In genomic region chr3:9791790-9792404, GRCh38 we compare ENCODE assay signal across 8 cellular contexts. TPM values are rescaled to one million over a fixed set of nuclear protein-coding genes. Genes with fewer than 3 reads are reported as not detected.
DNase-seq lines count a peak whose midpoint lies in the region; ATAC-seq and TF ChIP-seq lines count a peak whose summit lies in the region.

No MANE protein-coding gene starts in this region.

- H3K27me3 Mint-ChIP-seq in IgD-negative memory B cell = no peaks in the 10 kb centered on the region
- no peaks in the 10 kb centered on the region for H3K27me3 Mint-ChIP-seq in naive thymus-derived CD8-positive, alpha-beta T cell

- peaks cover 22 to 42% (median 33%) of the 10 kb centered on the region in 3 donors for H3K4me1 Mint-ChIP-seq in IgD-negative memory B cell
- peaks cover 35 to 77% (median 71%) of the 10 kb centered on the region in 4 donors for H3K4me1 Mint-ChIP-seq in naive thymus-derived CD8-positive, alpha-beta T cell

- H3K4me3 ChIP-seq in AG10803 (ENCODE audit: low read length) = peak overlapping the region; percentile 99

- TF ChIP-seq CTCF in AG10803 (conservative IDR thresholded peaks at IDR 0.05; ENCODE audit: low read length) = no peak

- H3K27ac ChIP-seq in cingulate gyrus (ENCODE audit: low read depth, low read length) = peak overlapping the region; percentile 100

- DNase-seq in AG10803 (ENCODE audit: low read depth) = no peak
- DNase-seq in naive thymus-derived CD8-positive, alpha-beta T cell = no peak
- DNase-seq in DMS 273 (lab: John Stamatoyannopoulos, UW; ENCODE audit: unreplicated experiment) = no peak
- no peak for DNase-seq in NCI-H2107 (lab: John Stamatoyannopoulos, UW)
- no peak for DNase-seq in iPS-NIHi7 (ENCODE audit: extremely low spot score)

- POLR2A ChIA-PET in naive thymus-derived CD8-positive, alpha-beta T cell (lab: Charles Lee) = interaction anchor here (0.6 to 3.5 kb wide), 26 partner anchors 10 to 1852 kb away, joined by 3 to 47 read pairs (median 5); partner anchors contain the start of genes BRPF1, CRELD1, FANCD2 and IL17RC

- peak overlapping the region; percentile 75 to 99 (median 97) for H3K27ac Mint-ChIP-seq in IgD-negative memory B cell
- peak overlapping the region; percentile 95 to 100 (median 99) for H3K27ac Mint-ChIP-seq in naive thymus-derived CD8-positive, alpha-beta T cell

- peak overlapping the region; percentile 78 to 97 (median 96) for H3K4me3 Mint-ChIP-seq in IgD-negative memory B cell
- peak overlapping the region; percentile 91 to 100 (median 96) for H3K4me3 Mint-ChIP-seq in naive thymus-derived CD8-positive, alpha-beta T cell

- ATAC-seq in naive thymus-derived CD8-positive, alpha-beta T cell = no peak
- ATAC-seq in HG03175 (IDR thresholded peaks at IDR 0.05; ENCODE audit: unreplicated experiment) = no peak

- H3K9me3 Mint-ChIP-seq in IgD-negative memory B cell = no peaks in the 10 kb centered on the region
- no peaks in the 10 kb centered on the region for H3K9me3 Mint-ChIP-seq in naive thymus-derived CD8-positive, alpha-beta T cell

- H3K36me3 Mint-ChIP-seq in IgD-negative memory B cell = peaks cover 15% of the 10 kb centered on the region
- H3K36me3 Mint-ChIP-seq in naive thymus-derived CD8-positive, alpha-beta T cell = peaks cover 13 to 56% (median 21%) of the 10 kb centered on the region in 3 donors

RNA-seq across cellular contexts. Expression of gene TADA3, which starts 0.4 kb away (rescaled TPM):
- 52.6 TPM for polyA plus RNA-seq in IgD-negative memory B cell
- total RNA-seq in naive thymus-derived CD8-positive, alpha-beta T cell = 10 to 100 TPM; 33.3 to 35.9 TPM
- polyA plus RNA-seq in naive thymus-derived CD8-positive, alpha-beta T cell = 10 to 100 TPM; 38.2 to 51.2 (median 44.1) TPM

RNA-seq across cellular contexts. Expression of gene ARPC4, which starts 1.0 kb away (rescaled TPM):
- 262 TPM for polyA plus RNA-seq in IgD-negative memory B cell
- 100 to 1,000 TPM; 134 to 146 TPM for total RNA-seq in naive thymus-derived CD8-positive, alpha-beta T cell
- 100 to 1,000 TPM; 201 to 229 (median 225) TPM for polyA plus RNA-seq in naive thymus-derived CD8-positive, alpha-beta T cell

RNA-seq across cellular contexts. Expression of gene TTLL3, which starts 18.2 kb away (rescaled TPM):
- polyA plus RNA-seq in IgD-negative memory B cell = 10.5 TPM
- total RNA-seq in naive thymus-derived CD8-positive, alpha-beta T cell = 10 to 100 TPM; 64.5 to 65.6 TPM
- polyA plus RNA-seq in naive thymus-derived CD8-positive, alpha-beta T cell = 1 to 10 TPM; 1.3 to 2.5 (median 2.2) TPM

RNA-seq across cellular contexts. Expression of gene CAMK1, which starts 22.1 kb away (rescaled TPM):
- 0.65 TPM for polyA plus RNA-seq in IgD-negative memory B cell
- total RNA-seq in naive thymus-derived CD8-positive, alpha-beta T cell = under 1 TPM; 0.31 to 0.96 TPM
- polyA plus RNA-seq in naive thymus-derived CD8-positive, alpha-beta T cell = 1 to 10 TPM in 2 of 3 donors, under 1 TPM in 1; 0.17 to 1.1 (median 1.1) TPM

RNA-seq across cellular contexts. Expression of gene OGG1, which starts 42.1 kb away (rescaled TPM):
- polyA plus RNA-seq in IgD-negative memory B cell = 20.7 TPM
- 10 to 100 TPM; 25.7 to 27.0 TPM for total RNA-seq in naive thymus-derived CD8-positive, alpha-beta T cell
- 10 to 100 TPM; 15.3 to 20.7 (median 18.0) TPM for polyA plus RNA-seq in naive thymus-derived CD8-positive, alpha-beta T cell
